2 cellular contexts compared by ENCODE assay signal in the genomic region with DNA sequence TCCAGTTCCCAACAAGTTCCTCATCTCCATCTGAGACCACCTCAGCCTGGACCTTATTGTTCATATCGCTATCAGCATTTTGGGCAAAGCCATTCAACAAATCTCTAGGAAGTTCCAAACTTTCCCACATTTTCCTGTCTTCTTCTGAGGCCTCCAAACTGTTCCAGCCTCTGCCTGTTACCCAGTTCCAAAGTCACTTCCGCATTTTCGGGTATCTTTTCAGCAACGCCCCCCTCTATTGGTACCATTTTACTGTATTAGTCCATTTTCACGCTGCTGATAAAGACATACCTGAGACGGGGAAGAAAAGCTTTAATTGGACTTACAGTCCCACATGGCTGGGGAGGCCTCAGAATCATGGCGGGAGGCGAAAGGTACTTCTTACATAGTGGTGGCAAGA.
TF ChIP-seq lines count a peak whose summit lies in the region.

No MANE protein-coding gene starts in this region.

TF ChIP-seq in WTC11, 78 proteins besides CTCF, POLR2A, EP300 and RAD21:
- TF ChIP-seq, protein P1, sequence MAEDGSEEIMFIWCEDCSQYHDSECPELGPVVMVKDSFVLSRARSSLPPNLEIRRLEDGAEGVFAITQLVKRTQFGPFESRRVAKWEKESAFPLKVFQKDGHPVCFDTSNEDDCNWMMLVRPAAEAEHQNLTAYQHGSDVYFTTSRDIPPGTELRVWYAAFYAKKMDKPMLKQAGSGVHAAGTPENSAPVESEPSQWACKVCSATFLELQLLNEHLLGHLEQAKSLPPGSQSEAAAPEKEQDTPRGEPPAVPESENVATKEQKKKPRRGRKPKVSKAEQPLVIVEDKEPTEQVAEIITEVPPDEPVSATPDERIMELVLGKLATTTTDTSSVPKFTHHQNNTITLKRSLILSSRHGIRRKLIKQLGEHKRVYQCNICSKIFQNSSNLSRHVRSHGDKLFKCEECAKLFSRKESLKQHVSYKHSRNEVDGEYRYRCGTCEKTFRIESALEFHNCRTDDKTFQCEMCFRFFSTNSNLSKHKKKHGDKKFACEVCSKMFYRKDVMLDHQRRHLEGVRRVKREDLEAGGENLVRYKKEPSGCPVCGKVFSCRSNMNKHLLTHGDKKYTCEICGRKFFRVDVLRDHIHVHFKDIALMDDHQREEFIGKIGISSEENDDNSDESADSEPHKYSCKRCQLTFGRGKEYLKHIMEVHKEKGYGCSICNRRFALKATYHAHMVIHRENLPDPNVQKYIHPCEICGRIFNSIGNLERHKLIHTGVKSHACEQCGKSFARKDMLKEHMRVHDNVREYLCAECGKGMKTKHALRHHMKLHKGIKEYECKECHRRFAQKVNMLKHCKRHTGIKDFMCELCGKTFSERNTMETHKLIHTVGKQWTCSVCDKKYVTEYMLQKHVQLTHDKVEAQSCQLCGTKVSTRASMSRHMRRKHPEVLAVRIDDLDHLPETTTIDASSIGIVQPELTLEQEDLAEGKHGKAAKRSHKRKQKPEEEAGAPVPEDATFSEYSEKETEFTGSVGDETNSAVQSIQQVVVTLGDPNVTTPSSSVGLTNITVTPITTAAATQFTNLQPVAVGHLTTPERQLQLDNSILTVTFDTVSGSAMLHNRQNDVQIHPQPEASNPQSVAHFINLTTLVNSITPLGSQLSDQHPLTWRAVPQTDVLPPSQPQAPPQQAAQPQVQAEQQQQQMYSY (CRISPR knock-in tag; IDR thresholded peaks at IDR 0.05), result 0 out of 2 replicates have a peak, but pooled peaks have one; percentile 24

TF ChIP-seq in K562, 482 proteins besides CTCF, POLR2A, EP300 and RAD21:
- TF ChIP-seq SPI1 (IDR thresholded peaks at IDR 0.05; ENCODE audit: borderline replicate concordance, low read depth, low read length) (peak; percentile 83), ZFX (CRISPR knock-in tag; IDR thresholded peaks at IDR 0.05) (0 out of 2 replicates have a peak, but pooled peaks have one; percentile 17)
